In the genomic region with DNA sequence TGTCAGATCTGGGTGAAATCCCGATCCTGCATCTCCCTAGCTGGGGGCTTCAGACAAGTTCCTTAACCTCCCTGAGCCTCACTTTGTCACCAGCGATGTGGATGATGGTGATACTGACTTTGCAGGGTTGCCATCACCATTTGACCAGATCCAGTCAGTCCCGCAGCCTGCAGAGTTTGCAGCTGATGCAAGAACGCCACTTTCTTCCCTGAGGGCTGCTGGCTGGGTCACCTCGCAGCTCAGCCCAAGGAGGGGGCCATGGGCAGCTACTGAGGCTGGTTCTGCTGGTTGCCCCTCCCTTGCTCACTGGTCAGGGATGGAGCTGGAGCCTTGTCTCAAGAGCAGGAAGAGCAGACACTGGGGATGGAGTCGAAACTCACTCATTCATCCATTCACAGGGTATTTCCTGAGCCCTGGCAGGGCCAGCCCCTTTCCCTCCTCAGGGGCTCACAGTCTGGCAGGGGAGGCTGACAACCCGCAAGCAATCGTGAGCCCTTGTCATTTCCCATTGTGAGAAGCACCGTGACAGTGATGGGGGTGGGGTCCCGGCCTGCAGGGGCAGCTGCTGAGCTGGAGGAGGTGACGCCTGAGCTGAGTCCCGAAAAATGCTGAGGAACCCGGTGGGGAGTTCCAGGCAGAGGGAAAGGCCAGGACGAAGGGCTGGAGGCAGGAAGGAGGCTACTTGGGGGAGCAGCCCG, we compare ENCODE assay signal across 21 cellular contexts.
DNase-seq lines count a peak whose midpoint lies in the region; TF ChIP-seq lines count a peak whose summit lies in the region.
"Had no signal": no experiment of that assay in that cellular context is flagged by ENCODE, and none has a peak within 500 bp of the region (broad histone marks: within the 10 kb centered on the region; RNA-seq: fewer than 3 reads in every experiment).

No MANE protein-coding gene starts in this region.

- no peak overlapping the region for H3K27ac Mint-ChIP-seq in CD14-positive monocyte
- H3K27ac Mint-ChIP-seq: CD4-positive, CD25-positive, alpha-beta regulatory T cell; HFFc6 had no signal

- no peak overlapping the region for H3K4me3 Mint-ChIP-seq in CD14-positive monocyte
- H3K4me3 Mint-ChIP-seq: CD4-positive, CD25-positive, alpha-beta regulatory T cell; HFFc6 had no signal

- intact Hi-C loops in CD14-positive monocyte (cut with micrococcal nuclease) = loop anchor here in 1 of 2 donors (10.0 kb wide), 1 partner anchor 46 kb away; no protein-coding TSS in a partner anchor

- H2AK5ac ChIP-seq in mesendoderm (ENCODE audit: low read length) = no peak overlapping the region

- no peak for TF ChIP-seq CTCF in CD14-positive monocyte (IDR thresholded peaks at IDR 0.05)

- H3K4me2 ChIP-seq in mesendoderm (ENCODE audit: low read length) = peak overlapping the region; percentile 10

- H3K4ac ChIP-seq in mesendoderm (ENCODE audit: low read depth, low read length) = no peak overlapping the region

- no peaks in the 10 kb centered on the region for H3K27me3 ChIP-seq in mesendoderm (ENCODE audit: insufficient read depth, low read length, poor library complexity)
- H3K27me3 ChIP-seq: SJSA1 had no signal

- peaks cover 7% of the 10 kb centered on the region for H3K4me1 ChIP-seq in mesendoderm (ENCODE audit: control insufficient read depth, low read depth, low read length)
- H3K4me1 ChIP-seq: SJSA1 had no signal

- H2BK5ac ChIP-seq in mesendoderm (ENCODE audit: low read length) = peak overlapping the region; percentile 22

- no peaks in the 10 kb centered on the region for H3K36me3 ChIP-seq in mesendoderm (ENCODE audit: control insufficient read depth, insufficient read depth, low read length)
- H3K36me3 ChIP-seq: SJSA1 had no signal

- peaks cover 3 to 10% (median 6%) of the 10 kb centered on the region in 3 donors for H3K27me3 Mint-ChIP-seq in CD14-positive monocyte (ENCODE audit: low read depth in 3 of 3)
- H3K27me3 Mint-ChIP-seq: CD4-positive, CD25-positive, alpha-beta regulatory T cell had no signal

- no peak overlapping the region for H3K23ac ChIP-seq in mesendoderm (ENCODE audit: low read length)

- peaks cover 2 to 4% of the 10 kb centered on the region in 2 donors for H3K36me3 Mint-ChIP-seq in CD14-positive monocyte
- H3K36me3 Mint-ChIP-seq: CD4-positive, CD25-positive, alpha-beta regulatory T cell had no signal

- H3K27ac ChIP-seq in mesendoderm (ENCODE audit: low read depth, low read length) = no peak overlapping the region
- H3K27ac ChIP-seq: SJSA1 had no signal

- H2BK120ac ChIP-seq in mesendoderm (ENCODE audit: low read depth, low read length) = no peak overlapping the region

- no peaks in the 10 kb centered on the region for H3K79me2 ChIP-seq in mesendoderm (ENCODE audit: control insufficient read depth, insufficient read depth, low read length)

- H2BK15ac ChIP-seq in mesendoderm (replicated peaks; ENCODE audit: low read depth) = no peak overlapping the region

- H3K9ac ChIP-seq in mesendoderm (ENCODE audit: low read length) = no peak overlapping the region

- peak overlapping the region; percentile 37 for H3K56ac ChIP-seq in mesendoderm (ENCODE audit: low read length)

- no peak overlapping the region for H4K8ac ChIP-seq in mesendoderm (ENCODE audit: low read depth, low read length)

- H3K9me3 Mint-ChIP-seq in CD14-positive monocyte = peaks cover 9 to 14% (median 11%) of the 10 kb centered on the region in 7 donors
- H3K9me3 Mint-ChIP-seq: HFFc6 had no signal

- H4K5ac ChIP-seq in mesendoderm (ENCODE audit: low read length) = no peak overlapping the region

- no CpG with 5 or more reads among the region's 15 CpGs for WGBS in mesendoderm (ENCODE audit: extremely low coverage, insufficient coverage, low lambda C conversion rate)

- H3K18ac ChIP-seq in mesendoderm (ENCODE audit: low read length) = peak overlapping the region; percentile 1

- DNase-seq in ELF-1 (ENCODE audit: low read depth, low spot score) = peak; percentile 58
- DNase-seq in iPS-NIHi11 (ENCODE audit: low spot score) = peak; percentile 28
- DNase-seq in mesendoderm = peak; percentile 83
- DNase-seq in stimulated activated CD4-positive, alpha-beta T cell treated with anti-CD3 and anti-CD28 coated beads, Interleukin-2, amount 100 ng/mL, for 48 hours = no peak
- no peak for DNase-seq in NCI-H146 (lab: John Stamatoyannopoulos, UW)
- DNase-seq in dermis blood vessel endothelial cell = no peak
- DNase-seq in CD14-positive monocyte (ENCODE audit: low spot score) = no peak
- DNase-seq: CD4-positive, CD25-positive, alpha-beta regulatory T cell; DMS79; HFFc6; NCI-H1092 treated with DMSO at 0.1 percent for 48 hours; NCI-H1436 treated with DMSO at 0.1 percent for 48 hours; NCI-H2029 treated with DMSO at 0.1 percent for 48 hours; NCI-H226; NCI-H510A treated with DMSO at 0.1 percent for 48 hours; NCI-H748 treated with DMSO at 0.1 percent for 48 hours; NK-92 treated with Interleukin-12 subunit alpha and Interleukin-12 subunit beta, amount 100 ng/mL, for 24 hours; SW 1271 had no signal

- H3K4me1 Mint-ChIP-seq in CD14-positive monocyte = peaks cover 49% of the 10 kb centered on the region
- H3K4me1 Mint-ChIP-seq: CD4-positive, CD25-positive, alpha-beta regulatory T cell had no signal

- no peak overlapping the region for H3K4me3 ChIP-seq in mesendoderm (ENCODE audit: low read length)
- H3K4me3 ChIP-seq: K562, SJSA1 had no signal

- H3K79me1 ChIP-seq in mesendoderm (ENCODE audit: low read length) = no peaks in the 10 kb centered on the region

TF ChIP-seq in PFSK-1, 5 proteins besides CTCF, POLR2A, EP300 and RAD21:
- 0 out of 2 replicates have a peak, but pooled peaks have one; percentile 19 for TF ChIP-seq TAF1 (IDR thresholded peaks at IDR 0.05; ENCODE audit: borderline replicate concordance, insufficient read depth, low read length)
- no peak for TF ChIP-seq SIN3A (IDR thresholded peaks at IDR 0.05; ENCODE audit: borderline replicate concordance, insufficient read depth, low read length)
- no peak for TF ChIP-seq POLR2AphosphoS5 (IDR thresholded peaks at IDR 0.05; ENCODE audit: low read depth, low read length)
- TF ChIP-seq, protein P1, sequence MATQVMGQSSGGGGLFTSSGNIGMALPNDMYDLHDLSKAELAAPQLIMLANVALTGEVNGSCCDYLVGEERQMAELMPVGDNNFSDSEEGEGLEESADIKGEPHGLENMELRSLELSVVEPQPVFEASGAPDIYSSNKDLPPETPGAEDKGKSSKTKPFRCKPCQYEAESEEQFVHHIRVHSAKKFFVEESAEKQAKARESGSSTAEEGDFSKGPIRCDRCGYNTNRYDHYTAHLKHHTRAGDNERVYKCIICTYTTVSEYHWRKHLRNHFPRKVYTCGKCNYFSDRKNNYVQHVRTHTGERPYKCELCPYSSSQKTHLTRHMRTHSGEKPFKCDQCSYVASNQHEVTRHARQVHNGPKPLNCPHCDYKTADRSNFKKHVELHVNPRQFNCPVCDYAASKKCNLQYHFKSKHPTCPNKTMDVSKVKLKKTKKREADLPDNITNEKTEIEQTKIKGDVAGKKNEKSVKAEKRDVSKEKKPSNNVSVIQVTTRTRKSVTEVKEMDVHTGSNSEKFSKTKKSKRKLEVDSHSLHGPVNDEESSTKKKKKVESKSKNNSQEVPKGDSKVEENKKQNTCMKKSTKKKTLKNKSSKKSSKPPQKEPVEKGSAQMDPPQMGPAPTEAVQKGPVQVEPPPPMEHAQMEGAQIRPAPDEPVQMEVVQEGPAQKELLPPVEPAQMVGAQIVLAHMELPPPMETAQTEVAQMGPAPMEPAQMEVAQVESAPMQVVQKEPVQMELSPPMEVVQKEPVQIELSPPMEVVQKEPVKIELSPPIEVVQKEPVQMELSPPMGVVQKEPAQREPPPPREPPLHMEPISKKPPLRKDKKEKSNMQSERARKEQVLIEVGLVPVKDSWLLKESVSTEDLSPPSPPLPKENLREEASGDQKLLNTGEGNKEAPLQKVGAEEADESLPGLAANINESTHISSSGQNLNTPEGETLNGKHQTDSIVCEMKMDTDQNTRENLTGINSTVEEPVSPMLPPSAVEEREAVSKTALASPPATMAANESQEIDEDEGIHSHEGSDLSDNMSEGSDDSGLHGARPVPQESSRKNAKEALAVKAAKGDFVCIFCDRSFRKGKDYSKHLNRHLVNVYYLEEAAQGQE (IDR thresholded peaks at IDR 0.05; ENCODE audit: insufficient read depth in 1 of 2, low read depth in 2 of 2, low read length in 2 of 2) = no peak
- TF ChIP-seq FOXP2 (optimal IDR thresholded peaks at IDR 0.05; ENCODE audit: borderline replicate concordance, extremely low read depth, extremely low read length, insufficient read depth) = no peak
TF ChIP-seq in PFSK-1: peak in this region for 1.

Comparison
In these comparisons a context has a peak if more than half of its experiments do, and no peak if none do; other contexts are left out.
1. DNase-seq: peak in ELF-1 (single experiment), iPS-NIHi11 (single experiment) and mesendoderm (single experiment); none in stimulated activated CD4-positive, alpha-beta T cell treated with anti-CD3 and anti-CD28 coated beads, Interleukin-2, amount 100 ng/mL, for 48 hours (0 of 2), NCI-H146 (single experiment), dermis blood vessel endothelial cell (single experiment) and CD14-positive monocyte (single experiment).